ENCODE assay signal across 2 cellular contexts in genomic region chr19:7607212-7607873, GRCh38.
TF ChIP-seq lines count a peak whose summit lies in the region.

No MANE protein-coding gene starts in this region.

TF ChIP-seq in HEK293, 187 proteins besides CTCF, POLR2A, EP300 and RAD21:
- TF ChIP-seq ZNF37A (tag by site-specific recombination; IDR thresholded peaks at IDR 0.05) (no peak), ZNF768 (tag by site-specific recombination; IDR thresholded peaks at IDR 0.05) (0 out of 2 replicates have a peak, but pooled peaks have one; percentile 70)
TF ChIP-seq in HEK293: peak in this region for 1.

TF ChIP-seq in H1, 55 proteins besides CTCF, POLR2A, EP300 and RAD21:
- TF ChIP-seq PHF8 (conservative IDR thresholded peaks at IDR 0.05; ENCODE audit: low read depth, low read length) = no peak
- TF ChIP-seq KDM1A (IDR thresholded peaks at IDR 0.05; ENCODE audit: borderline replicate concordance, low read length) = peak; percentile 65; the same call in 1 of the 2 replicates
TF ChIP-seq in H1: peak in this region for 1.
